1 cellular context compared by ENCODE assay signal in the genomic region with DNA sequence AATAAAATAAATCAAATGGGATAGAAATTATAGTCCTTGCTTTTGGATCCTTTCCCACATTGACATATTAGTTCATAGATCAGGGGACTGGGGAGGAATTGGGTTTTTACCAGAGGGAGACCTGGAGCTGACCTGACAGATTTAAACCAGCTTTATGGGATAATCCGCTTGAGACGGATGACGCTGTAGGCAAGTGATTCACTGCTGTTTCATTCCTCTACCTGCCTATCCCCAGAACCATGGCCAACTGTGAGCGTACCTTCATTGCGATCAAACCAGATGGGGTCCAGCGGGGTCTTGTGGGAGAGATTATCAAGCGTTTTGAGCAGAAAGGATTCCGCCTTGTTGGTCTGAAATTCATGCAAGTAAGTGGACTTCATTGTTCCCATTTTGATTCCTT.
TF ChIP-seq lines count a peak whose summit lies in the region.

No MANE protein-coding gene starts in this region.

TF ChIP-seq in GM23338, 12 proteins besides CTCF, POLR2A, EP300 and RAD21:
- TF ChIP-seq JUNB (IDR thresholded peaks at IDR 0.05; ENCODE audit: unreplicated experiment) (no peak), ZNF331 (CRISPR knock-in tag; IDR thresholded peaks at IDR 0.05; ENCODE audit: low read depth) (no peak), POLR2AphosphoS5 (IDR thresholded peaks at IDR 0.05; ENCODE audit: low read depth) (no peak), EZH2phosphoT487 (IDR thresholded peaks at IDR 0.05; ENCODE audit: unreplicated experiment) (no peak), EZH2 (IDR thresholded peaks at IDR 0.05; ENCODE audit: low read depth, unreplicated experiment) (no peak), STAT1 (IDR thresholded peaks at IDR 0.05; ENCODE audit: unreplicated experiment) (no peak), ZNF114 (CRISPR knock-in tag; IDR thresholded peaks at IDR 0.05) (no peak), NANOG (IDR thresholded peaks at IDR 0.05; ENCODE audit: borderline replicate concordance) (no peak), ZNF462 (CRISPR knock-in tag; IDR thresholded peaks at IDR 0.05) (no peak), CREB1 (CRISPR knock-in tag; IDR thresholded peaks at IDR 0.05; ENCODE audit: low read depth) (no peak)
- TF ChIP-seq, protein P1, sequence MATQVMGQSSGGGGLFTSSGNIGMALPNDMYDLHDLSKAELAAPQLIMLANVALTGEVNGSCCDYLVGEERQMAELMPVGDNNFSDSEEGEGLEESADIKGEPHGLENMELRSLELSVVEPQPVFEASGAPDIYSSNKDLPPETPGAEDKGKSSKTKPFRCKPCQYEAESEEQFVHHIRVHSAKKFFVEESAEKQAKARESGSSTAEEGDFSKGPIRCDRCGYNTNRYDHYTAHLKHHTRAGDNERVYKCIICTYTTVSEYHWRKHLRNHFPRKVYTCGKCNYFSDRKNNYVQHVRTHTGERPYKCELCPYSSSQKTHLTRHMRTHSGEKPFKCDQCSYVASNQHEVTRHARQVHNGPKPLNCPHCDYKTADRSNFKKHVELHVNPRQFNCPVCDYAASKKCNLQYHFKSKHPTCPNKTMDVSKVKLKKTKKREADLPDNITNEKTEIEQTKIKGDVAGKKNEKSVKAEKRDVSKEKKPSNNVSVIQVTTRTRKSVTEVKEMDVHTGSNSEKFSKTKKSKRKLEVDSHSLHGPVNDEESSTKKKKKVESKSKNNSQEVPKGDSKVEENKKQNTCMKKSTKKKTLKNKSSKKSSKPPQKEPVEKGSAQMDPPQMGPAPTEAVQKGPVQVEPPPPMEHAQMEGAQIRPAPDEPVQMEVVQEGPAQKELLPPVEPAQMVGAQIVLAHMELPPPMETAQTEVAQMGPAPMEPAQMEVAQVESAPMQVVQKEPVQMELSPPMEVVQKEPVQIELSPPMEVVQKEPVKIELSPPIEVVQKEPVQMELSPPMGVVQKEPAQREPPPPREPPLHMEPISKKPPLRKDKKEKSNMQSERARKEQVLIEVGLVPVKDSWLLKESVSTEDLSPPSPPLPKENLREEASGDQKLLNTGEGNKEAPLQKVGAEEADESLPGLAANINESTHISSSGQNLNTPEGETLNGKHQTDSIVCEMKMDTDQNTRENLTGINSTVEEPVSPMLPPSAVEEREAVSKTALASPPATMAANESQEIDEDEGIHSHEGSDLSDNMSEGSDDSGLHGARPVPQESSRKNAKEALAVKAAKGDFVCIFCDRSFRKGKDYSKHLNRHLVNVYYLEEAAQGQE (IDR thresholded peaks at IDR 0.05; ENCODE audit: unreplicated experiment) = no peak
- TF ChIP-seq, protein P2, sequence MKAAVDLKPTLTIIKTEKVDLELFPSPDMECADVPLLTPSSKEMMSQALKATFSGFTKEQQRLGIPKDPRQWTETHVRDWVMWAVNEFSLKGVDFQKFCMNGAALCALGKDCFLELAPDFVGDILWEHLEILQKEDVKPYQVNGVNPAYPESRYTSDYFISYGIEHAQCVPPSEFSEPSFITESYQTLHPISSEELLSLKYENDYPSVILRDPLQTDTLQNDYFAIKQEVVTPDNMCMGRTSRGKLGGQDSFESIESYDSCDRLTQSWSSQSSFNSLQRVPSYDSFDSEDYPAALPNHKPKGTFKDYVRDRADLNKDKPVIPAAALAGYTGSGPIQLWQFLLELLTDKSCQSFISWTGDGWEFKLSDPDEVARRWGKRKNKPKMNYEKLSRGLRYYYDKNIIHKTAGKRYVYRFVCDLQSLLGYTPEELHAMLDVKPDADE (IDR thresholded peaks at IDR 0.05) = no peak
